ENCODE assay signal across 15 cellular contexts in the genomic region with DNA sequence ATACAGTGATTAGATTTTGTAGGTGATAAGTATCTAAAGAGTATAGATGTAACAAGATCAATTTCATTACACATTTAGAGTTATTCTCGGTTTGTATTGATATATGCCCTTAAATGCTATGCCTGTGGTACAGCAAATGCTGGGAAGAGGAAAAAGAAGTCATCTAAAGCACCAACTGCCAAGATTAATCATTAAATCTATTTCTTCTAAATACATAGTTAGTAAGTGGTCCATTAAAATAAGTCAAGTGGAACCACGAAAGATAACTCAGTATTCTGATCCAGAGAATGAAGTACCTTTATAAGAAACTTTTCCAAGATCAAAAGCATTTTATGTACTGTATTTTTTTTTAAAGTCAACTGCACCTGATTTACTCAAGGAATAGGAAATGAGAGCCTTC.
DNase-seq lines count a peak whose midpoint lies in the region; ATAC-seq and TF ChIP-seq lines count a peak whose summit lies in the region.
"Had no signal": no experiment of that assay in that cellular context is flagged by ENCODE, and none has a peak within 500 bp of the region (broad histone marks: within the 10 kb centered on the region; RNA-seq: fewer than 3 reads in every experiment).

No MANE protein-coding gene starts in this region.

- DNase-seq in Karpas-422 = no peak
- no peak for DNase-seq in WTC11 (ENCODE audit: low spot score)
- peak; percentile 43 for DNase-seq in kidney glomerular epithelial cell (lab: John Stamatoyannopoulos, UW)
- DNase-seq in smooth muscle cell (lab: John Stamatoyannopoulos, UW; ENCODE audit: unreplicated experiment) = no peak
- DNase-seq in SKM-1 (lab: John Stamatoyannopoulos, UW; ENCODE audit: unreplicated experiment) = no peak
- DNase-seq: Caco-2; CD8-positive, alpha-beta memory T cell; DMS53; GF-D8; HCEC 1CT had no signal

- ATAC-seq in WTC11 (no peak), GM18520 (IDR thresholded peaks at IDR 0.05; ENCODE audit: unreplicated experiment) (no peak), GM18873 (IDR thresholded peaks at IDR 0.05; ENCODE audit: low FRiP score, unreplicated experiment) (no peak)
- ATAC-seq: A549 had no signal

- peak overlapping the region; percentile 5; the same call in 1 of the 2 replicates for H3K27ac Mint-ChIP-seq in WTC11
- H3K27ac Mint-ChIP-seq: IgD-negative memory B cell had no signal

- 0 out of 2 replicates have a peak, but pooled peaks cover 3% of the 10 kb centered on the region for H3K9me2 ChIP-seq in Karpas-422 (replicated peaks; ENCODE audit: insufficient read depth, low read length)

- POLR2A ChIA-PET in WTC11 (lab: Charles Lee) = interaction anchor here (0.8 kb wide), 1 partner anchor 543 kb away, joined by 3 read pairs; no protein-coding TSS in a partner anchor

- no peak for TF ChIP-seq CTCF in WTC11 (IDR thresholded peaks at IDR 0.05)
- TF ChIP-seq CTCF in smooth muscle cell (IDR thresholded peaks at IDR 0.05; ENCODE audit: borderline replicate concordance, insufficient read depth, poor library complexity, severe bottlenecking) = no peak

- peaks cover 33% of the 10 kb centered on the region for H3K4me1 Mint-ChIP-seq in WTC11
- H3K4me1 Mint-ChIP-seq: CD14-positive monocyte had no signal

- H3K4me2 ChIP-seq in Karpas-422 (ENCODE audit: low read depth, low read length, poor library complexity, severe bottlenecking) (peak overlapping the region; percentile 62), smooth muscle cell (no peak overlapping the region)
- H3K4me2 ChIP-seq: A549 had no signal

- peaks cover 66% of the 10 kb centered on the region for H3K4me1 ChIP-seq in Karpas-422 (ENCODE audit: low read length)
- peaks cover 32% of the 10 kb centered on the region for H3K4me1 ChIP-seq in smooth muscle cell (ENCODE audit: low read depth)
- H3K4me1 ChIP-seq: Caco-2 had no signal

- H3K27ac ChIP-seq in Karpas-422 (ENCODE audit: low read length) = peak overlapping the region; percentile 88
- peak overlapping the region; percentile 71 for H3K27ac ChIP-seq in smooth muscle cell (ENCODE audit: low read depth)
- H3K27ac ChIP-seq: A549 had no signal

- no peak overlapping the region for H3K4me3 Mint-ChIP-seq in WTC11
- H3K4me3 Mint-ChIP-seq: CD14-positive monocyte; CD8-positive, alpha-beta memory T cell; IgD-negative memory B cell had no signal

- H3K27me3 ChIP-seq in Karpas-422 (ENCODE audit: low read length) = no peaks in the 10 kb centered on the region
- no peaks in the 10 kb centered on the region for H3K27me3 ChIP-seq in smooth muscle cell (ENCODE audit: low read depth)

- H3K36me3 Mint-ChIP-seq in WTC11 = peaks cover 23% of the 10 kb centered on the region

- H3K27me3 Mint-ChIP-seq in WTC11 (ENCODE audit: low read depth) = no peaks in the 10 kb centered on the region
- H3K27me3 Mint-ChIP-seq: CD8-positive, alpha-beta memory T cell; IgD-negative memory B cell had no signal

- H3K36me3 ChIP-seq in Karpas-422 (ENCODE audit: insufficient read depth, low read length) (peaks cover 37% of the 10 kb centered on the region; the same call in 1 of the 2 replicates), smooth muscle cell (ENCODE audit: low read depth) (peaks cover 11% of the 10 kb centered on the region)

- no peaks in the 10 kb centered on the region for H4K20me1 ChIP-seq in Karpas-422 (ENCODE audit: insufficient read depth, low read depth, low read length)
- no peaks in the 10 kb centered on the region for H4K20me1 ChIP-seq in smooth muscle cell (ENCODE audit: low read depth)

- H3K79me2 ChIP-seq in Karpas-422 (ENCODE audit: low read length) (peaks cover 22% of the 10 kb centered on the region), smooth muscle cell (ENCODE audit: low read depth) (peaks cover 35% of the 10 kb centered on the region)

- WGBS in smooth muscle cell (ENCODE audit: low lambda C conversion rate) = 97% methylated on average over 2 of the region's 2 CpGs

- H2AFZ ChIP-seq in Karpas-422 (ENCODE audit: low read length) (no peak overlapping the region), smooth muscle cell (ENCODE audit: low read depth) (no peak overlapping the region)

- H3K4me3 ChIP-seq in Karpas-422 (ENCODE audit: low read length) (no peak overlapping the region), smooth muscle cell (no peak overlapping the region)
- H3K4me3 ChIP-seq: A549 had no signal

- CTCF ChIA-PET in WTC11 (lab: Charles Lee) = interaction anchor here (1.7 kb wide), 1 partner anchor 72 kb away, joined by 4 read pairs; no protein-coding TSS in a partner anchor

- no peaks in the 10 kb centered on the region for H3K9me3 ChIP-seq in Karpas-422 (ENCODE audit: low read length)
- H3K9me3 ChIP-seq in smooth muscle cell (replicated peaks; ENCODE audit: low read depth) = no peaks in the 10 kb centered on the region
- H3K9me3 ChIP-seq: A549, Caco-2 had no signal

- no peak overlapping the region for H3K9ac ChIP-seq in Karpas-422 (ENCODE audit: low read length)
- H3K9ac ChIP-seq in smooth muscle cell (ENCODE audit: low read depth) = no peak overlapping the region

- H3K9me3 Mint-ChIP-seq in WTC11 = no peaks in the 10 kb centered on the region
- H3K9me3 Mint-ChIP-seq: CD14-positive monocyte; CD8-positive, alpha-beta memory T cell; IgD-negative memory B cell had no signal

- H3F3A ChIP-seq in smooth muscle cell (ENCODE audit: low read depth) = no peaks in the 10 kb centered on the region

TF ChIP-seq in WTC11, 78 proteins besides CTCF, POLR2A, EP300 and RAD21 (continues in another document):
- TF ChIP-seq, protein P1, sequence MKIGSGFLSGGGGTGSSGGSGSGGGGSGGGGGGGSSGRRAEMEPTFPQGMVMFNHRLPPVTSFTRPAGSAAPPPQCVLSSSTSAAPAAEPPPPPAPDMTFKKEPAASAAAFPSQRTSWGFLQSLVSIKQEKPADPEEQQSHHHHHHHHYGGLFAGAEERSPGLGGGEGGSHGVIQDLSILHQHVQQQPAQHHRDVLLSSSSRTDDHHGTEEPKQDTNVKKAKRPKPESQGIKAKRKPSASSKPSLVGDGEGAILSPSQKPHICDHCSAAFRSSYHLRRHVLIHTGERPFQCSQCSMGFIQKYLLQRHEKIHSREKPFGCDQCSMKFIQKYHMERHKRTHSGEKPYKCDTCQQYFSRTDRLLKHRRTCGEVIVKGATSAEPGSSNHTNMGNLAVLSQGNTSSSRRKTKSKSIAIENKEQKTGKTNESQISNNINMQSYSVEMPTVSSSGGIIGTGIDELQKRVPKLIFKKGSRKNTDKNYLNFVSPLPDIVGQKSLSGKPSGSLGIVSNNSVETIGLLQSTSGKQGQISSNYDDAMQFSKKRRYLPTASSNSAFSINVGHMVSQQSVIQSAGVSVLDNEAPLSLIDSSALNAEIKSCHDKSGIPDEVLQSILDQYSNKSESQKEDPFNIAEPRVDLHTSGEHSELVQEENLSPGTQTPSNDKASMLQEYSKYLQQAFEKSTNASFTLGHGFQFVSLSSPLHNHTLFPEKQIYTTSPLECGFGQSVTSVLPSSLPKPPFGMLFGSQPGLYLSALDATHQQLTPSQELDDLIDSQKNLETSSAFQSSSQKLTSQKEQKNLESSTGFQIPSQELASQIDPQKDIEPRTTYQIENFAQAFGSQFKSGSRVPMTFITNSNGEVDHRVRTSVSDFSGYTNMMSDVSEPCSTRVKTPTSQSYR (CRISPR knock-in tag; IDR thresholded peaks at IDR 0.05) = no peak
- TF ChIP-seq ZNF121 (CRISPR knock-in tag; IDR thresholded peaks at IDR 0.05) = no peak
- no peak for TF ChIP-seq ETV6 (CRISPR knock-in tag; IDR thresholded peaks at IDR 0.05)
- TF ChIP-seq SMAD3 (CRISPR knock-in tag; IDR thresholded peaks at IDR 0.05; ENCODE audit: borderline replicate concordance) = no peak
- no peak for TF ChIP-seq TEAD1 (CRISPR knock-in tag; IDR thresholded peaks at IDR 0.05)
- TF ChIP-seq SP1 (CRISPR knock-in tag; conservative IDR thresholded peaks at IDR 0.05) = no peak
- TF ChIP-seq, protein P2, sequence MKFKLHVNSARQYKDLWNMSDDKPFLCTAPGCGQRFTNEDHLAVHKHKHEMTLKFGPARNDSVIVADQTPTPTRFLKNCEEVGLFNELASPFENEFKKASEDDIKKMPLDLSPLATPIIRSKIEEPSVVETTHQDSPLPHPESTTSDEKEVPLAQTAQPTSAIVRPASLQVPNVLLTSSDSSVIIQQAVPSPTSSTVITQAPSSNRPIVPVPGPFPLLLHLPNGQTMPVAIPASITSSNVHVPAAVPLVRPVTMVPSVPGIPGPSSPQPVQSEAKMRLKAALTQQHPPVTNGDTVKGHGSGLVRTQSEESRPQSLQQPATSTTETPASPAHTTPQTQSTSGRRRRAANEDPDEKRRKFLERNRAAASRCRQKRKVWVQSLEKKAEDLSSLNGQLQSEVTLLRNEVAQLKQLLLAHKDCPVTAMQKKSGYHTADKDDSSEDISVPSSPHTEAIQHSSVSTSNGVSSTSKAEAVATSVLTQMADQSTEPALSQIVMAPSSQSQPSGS (CRISPR knock-in tag; IDR thresholded peaks at IDR 0.05; ENCODE audit: borderline replicate concordance, low read depth) = no peak
- TF ChIP-seq, protein P3, sequence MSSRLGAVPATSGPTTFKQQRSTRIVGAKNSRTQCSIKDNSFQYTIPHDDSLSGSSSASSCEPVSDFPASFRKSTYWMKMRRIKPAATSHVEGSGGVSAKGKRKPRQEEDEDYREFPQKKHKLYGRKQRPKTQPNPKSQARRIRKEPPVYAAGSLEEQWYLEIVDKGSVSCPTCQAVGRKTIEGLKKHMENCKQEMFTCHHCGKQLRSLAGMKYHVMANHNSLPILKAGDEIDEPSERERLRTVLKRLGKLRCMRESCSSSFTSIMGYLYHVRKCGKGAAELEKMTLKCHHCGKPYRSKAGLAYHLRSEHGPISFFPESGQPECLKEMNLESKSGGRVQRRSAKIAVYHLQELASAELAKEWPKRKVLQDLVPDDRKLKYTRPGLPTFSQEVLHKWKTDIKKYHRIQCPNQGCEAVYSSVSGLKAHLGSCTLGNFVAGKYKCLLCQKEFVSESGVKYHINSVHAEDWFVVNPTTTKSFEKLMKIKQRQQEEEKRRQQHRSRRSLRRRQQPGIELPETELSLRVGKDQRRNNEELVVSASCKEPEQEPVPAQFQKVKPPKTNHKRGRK (CRISPR knock-in tag; IDR thresholded peaks at IDR 0.05; ENCODE audit: borderline replicate concordance) = no peak
- TF ChIP-seq, protein P4, sequence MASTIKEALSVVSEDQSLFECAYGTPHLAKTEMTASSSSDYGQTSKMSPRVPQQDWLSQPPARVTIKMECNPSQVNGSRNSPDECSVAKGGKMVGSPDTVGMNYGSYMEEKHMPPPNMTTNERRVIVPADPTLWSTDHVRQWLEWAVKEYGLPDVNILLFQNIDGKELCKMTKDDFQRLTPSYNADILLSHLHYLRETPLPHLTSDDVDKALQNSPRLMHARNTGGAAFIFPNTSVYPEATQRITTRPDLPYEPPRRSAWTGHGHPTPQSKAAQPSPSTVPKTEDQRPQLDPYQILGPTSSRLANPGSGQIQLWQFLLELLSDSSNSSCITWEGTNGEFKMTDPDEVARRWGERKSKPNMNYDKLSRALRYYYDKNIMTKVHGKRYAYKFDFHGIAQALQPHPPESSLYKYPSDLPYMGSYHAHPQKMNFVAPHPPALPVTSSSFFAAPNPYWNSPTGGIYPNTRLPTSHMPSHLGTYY (CRISPR knock-in tag; IDR thresholded peaks at IDR 0.05) = no peak
- TF ChIP-seq, protein P5, sequence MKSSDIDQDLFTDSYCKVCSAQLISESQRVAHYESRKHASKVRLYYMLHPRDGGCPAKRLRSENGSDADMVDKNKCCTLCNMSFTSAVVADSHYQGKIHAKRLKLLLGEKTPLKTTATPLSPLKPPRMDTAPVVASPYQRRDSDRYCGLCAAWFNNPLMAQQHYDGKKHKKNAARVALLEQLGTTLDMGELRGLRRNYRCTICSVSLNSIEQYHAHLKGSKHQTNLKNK (CRISPR knock-in tag; IDR thresholded peaks at IDR 0.05) = no peak
